ENCODE assay signal across 11 cellular contexts in the genomic region with DNA sequence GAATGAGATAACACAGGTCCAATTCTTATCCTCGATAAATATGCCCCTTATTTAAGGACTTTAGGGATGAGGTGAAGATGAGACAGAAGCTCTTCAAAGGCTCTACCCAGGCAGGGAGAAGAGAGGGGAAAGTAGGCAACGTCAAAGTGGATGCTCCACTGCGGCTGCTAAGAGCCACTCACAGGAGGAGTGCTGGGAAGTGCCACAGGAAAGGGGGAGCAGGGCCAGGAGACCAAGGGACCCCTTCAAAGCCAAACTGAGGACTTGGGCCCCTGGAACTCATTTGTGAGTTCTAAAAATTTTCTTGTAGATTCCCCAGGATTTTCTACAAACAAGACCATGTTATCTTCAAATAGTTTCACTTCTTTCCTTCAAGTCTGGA. TPM values are rescaled to one million over a fixed set of nuclear protein-coding genes. Genes with fewer than 3 reads are reported as not detected.
DNase-seq lines count a peak whose midpoint lies in the region; ATAC-seq and TF ChIP-seq lines count a peak whose summit lies in the region.
"Had no signal": no experiment of that assay in that cellular context is flagged by ENCODE, and none has a peak within 500 bp of the region (broad histone marks: within the 10 kb centered on the region; RNA-seq: fewer than 3 reads in every experiment).

No MANE protein-coding gene starts in this region.

- H3K36me3 ChIP-seq in adrenal gland (replicated peaks in 1 of 2): no peaks in the 10 kb centered on the region
- no peaks in the 10 kb centered on the region for H3K36me3 ChIP-seq in smooth muscle cell (ENCODE audit: low read depth)

- H2AFZ ChIP-seq in smooth muscle cell (ENCODE audit: low read depth): peak overlapping the region; percentile 76

- H3F3A ChIP-seq in smooth muscle cell (ENCODE audit: low read depth): peaks cover 17% of the 10 kb centered on the region

- no peak for DNase-seq in HFF-Myc (ENCODE audit: extremely low read depth, low read depth)
- DNase-seq in adrenal gland: peak in 2 of 7 donors; percentile 1 to 35
- no peak for DNase-seq in foreskin keratinocyte
- no peak for DNase-seq in smooth muscle cell (lab: John Stamatoyannopoulos, UW; ENCODE audit: unreplicated experiment)
- no peak for DNase-seq in amygdala (lab: John Stamatoyannopoulos, UW)
- no peak for DNase-seq in NCI-H2196 (lab: John Stamatoyannopoulos, UW; ENCODE audit: unreplicated experiment)
- no peak for DNase-seq in activated gamma-delta T cell treated with Interleukin-2 at 50 U/mL for 16 hours
- DNase-seq: activated naive CD4-positive, alpha-beta T cell treated with anti-CD3 and anti-CD28 coated beads for 36 hours; naive thymus-derived CD4-positive, alpha-beta T cell; NCI-H1930 had no signal

- H3K4me2 ChIP-seq in smooth muscle cell: peak overlapping the region; percentile 80

- peak overlapping the region; percentile 23 for H3K4me3 ChIP-seq in HFF-Myc (replicated peaks; ENCODE audit: low read depth, low read length)
- peak overlapping the region in 1 of 4 donors; percentile 26 for H3K4me3 ChIP-seq in adrenal gland
- H3K4me3 ChIP-seq in smooth muscle cell: no peak overlapping the region

- no peak for ATAC-seq in foreskin keratinocyte
- ATAC-seq in HG03039 (IDR thresholded peaks at IDR 0.05; ENCODE audit: unreplicated experiment): no peak

- H4K20me1 ChIP-seq in smooth muscle cell (ENCODE audit: low read depth): no peaks in the 10 kb centered on the region

- TF ChIP-seq POLR2A in adrenal gland (IDR thresholded peaks at IDR 0.05): no peak

- intact Hi-C loops in adrenal gland (cut with DNase I): no loop called here

- TF ChIP-seq CTCF in HFF-Myc (IDR thresholded peaks at IDR 0.05; ENCODE audit: low read depth, low read length, missing control alignments) (no peak), adrenal gland (IDR thresholded peaks at IDR 0.05) (no peak), foreskin keratinocyte (conservative IDR thresholded peaks at IDR 0.05) (no peak), smooth muscle cell (IDR thresholded peaks at IDR 0.05; ENCODE audit: borderline replicate concordance, insufficient read depth, poor library complexity, severe bottlenecking) (no peak)

- H3K79me2 ChIP-seq in smooth muscle cell (ENCODE audit: low read depth): no peaks in the 10 kb centered on the region

- no peaks in the 10 kb centered on the region for H3K27me3 ChIP-seq in adrenal gland
- no peaks in the 10 kb centered on the region for H3K27me3 ChIP-seq in foreskin keratinocyte
- H3K27me3 ChIP-seq in smooth muscle cell (ENCODE audit: low read depth): no peaks in the 10 kb centered on the region

- H3K9me3 ChIP-seq in adrenal gland (replicated peaks in 1 of 3) (no peaks in the 10 kb centered on the region), smooth muscle cell (replicated peaks; ENCODE audit: low read depth) (no peaks in the 10 kb centered on the region)

- peak overlapping the region in 3 of 5 donors; percentile 36 to 80 (median 43) for H3K27ac ChIP-seq in adrenal gland
- H3K27ac ChIP-seq in foreskin keratinocyte: peak overlapping the region; percentile 99
- peak overlapping the region; percentile 98 for H3K27ac ChIP-seq in smooth muscle cell (ENCODE audit: low read depth)

- peaks cover 0 to 4% of the 10 kb centered on the region in 2 donors for H3K4me1 ChIP-seq in adrenal gland (replicated peaks in 1 of 2)
- H3K4me1 ChIP-seq in foreskin keratinocyte: peaks cover 9% of the 10 kb centered on the region
- H3K4me1 ChIP-seq in smooth muscle cell (ENCODE audit: low read depth): peaks cover 8% of the 10 kb centered on the region

- H3K9ac ChIP-seq in smooth muscle cell (ENCODE audit: low read depth): peak overlapping the region; percentile 86

- WGBS in adrenal gland, 4 donors: 88 to 95% (median 89%) methylated on average over 3 of the region's 3 CpGs
- WGBS in smooth muscle cell (ENCODE audit: low lambda C conversion rate): 96% methylated on average over 3 of the region's 3 CpGs

RNA-seq across cellular contexts. Expression of a gene that starts 47.3 kb away (rescaled TPM):
- total RNA-seq in adrenal gland (100 to 1,000 TPM in 1 of 8 donors, 10 to 100 TPM in 7; 29.5 to 118 (median 46.2) TPM), foreskin keratinocyte (39.2 and 39.8 TPM in 2 replicates), smooth muscle cell (27.2 and 40.3 TPM in 2 replicates)
- polyA plus RNA-seq in adrenal gland (10 to 100 TPM in 2 of 3 donors, 1 to 10 TPM in 1; 9.1 to 24.2 (median 11.2) TPM), foreskin keratinocyte (22.6 and 24.7 TPM in 2 replicates), smooth muscle cell (19.4 and 27.4 TPM in 2 replicates)

Comparison
In these comparisons a context has a peak if more than half of its experiments do, and no peak if none do; other contexts are left out.
1. H3K27ac ChIP-seq: peak in every context shown above with its lines; median percentile 99 in foreskin keratinocyte; 98 in smooth muscle cell; 43 in adrenal gland.